Comparison of ENCODE assay signal across 8 cellular contexts in genomic region chr11:2301631-2302272, GRCh38. TPM values are rescaled to one million over a fixed set of nuclear protein-coding genes. Genes with fewer than 3 reads are reported as not detected.
A peak's percentile ranks its signal among the peaks of the same experiment; 100 is the strongest.
DNase-seq lines count a peak whose midpoint lies in the region; ATAC-seq and TF ChIP-seq lines count a peak whose summit lies in the region.

C11orf21 (minus strand) TSS chr11:2301918; CDS start chr11:2301808, 110 bp downstream.
TSPAN32 (plus strand) TSS chr11:2302013; CDS start chr11:2302150, 137 bp downstream.

- intact Hi-C loops in OCI-LY7 (cut with micrococcal nuclease; ENCODE audit: unreplicated experiment) (no loop called here), right lobe of liver (cut with DNase I) (loop anchor here in 1 of 2 donors (5.0 kb wide), 1 partner anchor 104 kb away; no protein-coding TSS in a partner anchor)
- intact Hi-C loops in activated naive CD4-positive, alpha-beta T cell treated with anti-CD3 and anti-CD28 coated beads for 36 hours (cut with micrococcal nuclease), result loop anchor here (1.0 to 5.0 kb wide), 4 partner anchors 33 to 601 kb away; partner anchors contain the start of genes CDKN1C and TSSC4

- H3K4me2 ChIP-seq in OCI-LY7 (ENCODE audit: low read length), result 0 out of 2 replicates have a peak within 1 kb of the TSS, but pooled peaks have one; percentile 8

- no peaks in the 10 kb centered on the region for H3K9me3 Mint-ChIP-seq in activated naive CD4-positive, alpha-beta T cell treated with anti-CD3 and anti-CD28 coated beads for 36 hours

- H4K20me1 ChIP-seq in OCI-LY7 (ENCODE audit: insufficient read depth, low read length), result no peaks in the 10 kb centered on the region

- peak within 1 kb of the TSS; percentile 57 for H2AFZ ChIP-seq in OCI-LY7 (ENCODE audit: low read length)

- no peak for TF ChIP-seq CTCF in OCI-LY7 (conservative IDR thresholded peaks at IDR 0.05; ENCODE audit: low read length)
- no peak for TF ChIP-seq CTCF in right lobe of liver (IDR thresholded peaks at IDR 0.05)
- TF ChIP-seq CTCF in BE2C (IDR thresholded peaks at IDR 0.05; ENCODE audit: low read depth, low read length), result no peak
- no peak for TF ChIP-seq CTCF in GM10266 (IDR thresholded peaks at IDR 0.05; ENCODE audit: control insufficient read depth, insufficient read depth, low read depth, missing control alignments)

- H3K4me1 Mint-ChIP-seq in activated naive CD4-positive, alpha-beta T cell treated with anti-CD3 and anti-CD28 coated beads for 36 hours (ENCODE audit: low read depth), result peaks cover 51% of the 10 kb centered on the region

- H3K36me3 Mint-ChIP-seq in activated naive CD4-positive, alpha-beta T cell treated with anti-CD3 and anti-CD28 coated beads for 36 hours (ENCODE audit: low read depth), result no peaks in the 10 kb centered on the region

- no peaks in the 10 kb centered on the region for H3K9me3 ChIP-seq in OCI-LY7 (ENCODE audit: low read length)
- H3K9me3 ChIP-seq in right lobe of liver, result no peaks in the 10 kb centered on the region
- H3K9me3 ChIP-seq in thymus (ENCODE audit: control insufficient read depth), result no peaks in the 10 kb centered on the region
- H3K9me3 ChIP-seq in BE2C, result no peaks in the 10 kb centered on the region

- peak within 1 kb of the TSS; percentile 89 for H3K27ac Mint-ChIP-seq in activated naive CD4-positive, alpha-beta T cell treated with anti-CD3 and anti-CD28 coated beads for 36 hours

- H3K79me2 ChIP-seq in OCI-LY7 (ENCODE audit: insufficient read depth, low read depth, low read length), result no peaks in the 10 kb centered on the region

- BruUV-seq in OCI-LY7 (replicated peaks; lab: Mats Ljungman, UMichigan), result no TSS peak

- 44% methylated on average over 10 of the region's 16 CpGs for WGBS in right lobe of liver (ENCODE audit: insufficient coverage, low coverage, low lambda C conversion rate, missing lambda C conversion rate)
- WGBS in thymus, result 15% methylated on average over 16 of the region's 16 CpGs

- no peaks in the 10 kb centered on the region for H3K27me3 ChIP-seq in right lobe of liver
- H3K27me3 ChIP-seq in thymus (ENCODE audit: control insufficient read depth, insufficient read depth), result no peaks in the 10 kb centered on the region
- no peaks in the 10 kb centered on the region for H3K27me3 ChIP-seq in BE2C

- no peaks in the 10 kb centered on the region for H3K9me2 ChIP-seq in OCI-LY7 (ENCODE audit: insufficient read depth, low read length)

- H3K36me3 ChIP-seq in OCI-LY7 (ENCODE audit: insufficient read depth, low read length) (no peaks in the 10 kb centered on the region), right lobe of liver (no peaks in the 10 kb centered on the region), thymus (ENCODE audit: control insufficient read depth, insufficient read depth) (peaks cover 7% of the 10 kb centered on the region), BE2C (no peaks in the 10 kb centered on the region)

- POLR2A ChIA-PET in OCI-LY7 (lab: Charles Lee), result interaction anchor here (0.5 kb wide), 1 partner anchor 76 kb away, joined by 3 read pairs; no protein-coding TSS in a partner anchor

- peak; percentile 37 for DNase-seq in OCI-LY7 (ENCODE audit: low spot score)
- DNase-seq in activated naive CD4-positive, alpha-beta T cell treated with anti-CD3 and anti-CD28 coated beads for 36 hours, result peak; percentile 82
- DNase-seq in right lobe of liver, result peak in 2 of 3 donors; percentile 57 to 68
- DNase-seq in LoVo (ENCODE audit: low spot score), result no peak
- no peak for DNase-seq in BE2C
- DNase-seq in GM10266 (ENCODE audit: extremely low spot score), result no peak

- no peaks in the 10 kb centered on the region for H3K27me3 Mint-ChIP-seq in activated naive CD4-positive, alpha-beta T cell treated with anti-CD3 and anti-CD28 coated beads for 36 hours (ENCODE audit: low read depth)

- ATAC-seq in GM18907 (IDR thresholded peaks at IDR 0.05; ENCODE audit: unreplicated experiment) (peak; percentile 68), right lobe of liver (peak; percentile 3 to 23 (median 7))

- H3K4me3 Mint-ChIP-seq in activated naive CD4-positive, alpha-beta T cell treated with anti-CD3 and anti-CD28 coated beads for 36 hours, result peak within 1 kb of the TSS; percentile 92

- H3K4me3 ChIP-seq in OCI-LY7 (ENCODE audit: low read depth, low read length, poor library complexity, severe bottlenecking) (no peak within 1 kb of the TSS), right lobe of liver (peak within 1 kb of the TSS in 1 of 3 donors; percentile 7), thymus (ENCODE audit: low read length) (peak within 1 kb of the TSS; percentile 37), BE2C (ENCODE audit: low read depth, low read length) (no peak within 1 kb of the TSS)

- H3K4me1 ChIP-seq in OCI-LY7 (ENCODE audit: insufficient read depth, low read length, poor library complexity, severe bottlenecking) (peaks cover 8% of the 10 kb centered on the region), right lobe of liver (peaks cover 0 to 9% (median 3%) of the 10 kb centered on the region in 4 donors), thymus (ENCODE audit: control insufficient read depth, insufficient read depth, low read length) (peaks cover 16% of the 10 kb centered on the region), BE2C (peaks cover 4% of the 10 kb centered on the region; the same call in 1 of the 2 replicates)

- TF ChIP-seq POLR2A in right lobe of liver (IDR thresholded peaks at IDR 0.05), result no peak

- H3K27ac ChIP-seq in OCI-LY7 (ENCODE audit: low read depth, low read length, poor library complexity, severe bottlenecking), result no peak within 1 kb of the TSS
- peak within 1 kb of the TSS in 2 of 3 donors; percentile 8 to 33 for H3K27ac ChIP-seq in right lobe of liver
- peak within 1 kb of the TSS; percentile 68 for H3K27ac ChIP-seq in thymus (ENCODE audit: low read depth)

- CTCF ChIA-PET in OCI-LY7 (lab: Charles Lee; ENCODE audit: unreplicated experiment), result interaction anchor here (0.8 kb wide), 1 partner anchor 123 kb away, joined by 3 read pairs; no protein-coding TSS in a partner anchor
- CTCF ChIA-PET in activated naive CD4-positive, alpha-beta T cell treated with anti-CD3 and anti-CD28 coated beads for 36 hours (lab: Charles Lee), result interaction anchor here (0.6 to 8.0 kb wide), 9 partner anchors 14 to 590 kb away, joined by 3 to 197 read pairs (median 6); partner anchors contain the start of gene TSSC4

RNA-seq across cellular contexts. Expression of gene C11orf21, which starts in this region (rescaled TPM):
- 0.47 TPM in 1 of 2 replicates, not detected in the other for total RNA-seq in OCI-LY7 (2014; rRNA removed; shearing (Covaris generic))
- total RNA-seq in OCI-LY7 (2022) (1.9 and 2.5 TPM in 2 replicates), right lobe of liver (under 1 TPM; 0.25 to 0.51 (median 0.39) TPM)
- 1 to 10 TPM; 6.1 to 6.6 TPM for total RNA-seq in activated naive CD4-positive, alpha-beta T cell treated with anti-CD3 and anti-CD28 coated beads for 36 hours
- 18.9 TPM for polyA plus RNA-seq in thymus
- not detected for polyA plus RNA-seq in BE2C (2012; ENCODE audit: insufficient read depth, insufficient read length, low read depth)

RNA-seq across cellular contexts. Expression of gene TSPAN32, which starts in this region (rescaled TPM):
- total RNA-seq in OCI-LY7 (2014; rRNA removed; shearing (Covaris generic)), result 0.69 and 1.1 TPM in 2 replicates
- total RNA-seq in OCI-LY7 (2022), result 1.5 and 2.0 TPM in 2 replicates
- 1 to 10 TPM; 5.0 to 5.3 TPM for total RNA-seq in activated naive CD4-positive, alpha-beta T cell treated with anti-CD3 and anti-CD28 coated beads for 36 hours
- 1 to 10 TPM in 1 of 6 experiments, under 1 TPM in 3, not detected in 2; 0.24 to 1.2 (median 0.63) TPM for total RNA-seq in right lobe of liver
- 15.7 TPM for polyA plus RNA-seq in thymus
- polyA plus RNA-seq in BE2C (2012; ENCODE audit: insufficient read depth, insufficient read length, low read depth), result 3.5 TPM

Comparison
In these comparisons a context has a peak if more than half of its experiments do, and no peak if none do; other contexts are left out.
1. DNase-seq: peak in OCI-LY7 (single experiment), activated naive CD4-positive, alpha-beta T cell treated with anti-CD3 and anti-CD28 coated beads for 36 hours (single experiment) and right lobe of liver (2 of 3); none in LoVo (single experiment), BE2C (single experiment) and GM10266 (single experiment).